8 cellular contexts compared by ENCODE assay signal in genomic region chr4:104064650-104065577, GRCh38.
DNase-seq lines count a peak whose midpoint lies in the region; ATAC-seq and TF ChIP-seq lines count a peak whose summit lies in the region.

No MANE protein-coding gene starts in this region.

- H2AFZ ChIP-seq in Karpas-422 (ENCODE audit: low read length) (no peak overlapping the region), neural progenitor cell (replicated peaks) (peak overlapping the region; percentile 92)

- peaks cover 8% of the 10 kb centered on the region for H3K4me1 Mint-ChIP-seq in neural progenitor cell

- H3K9ac ChIP-seq in Karpas-422 (ENCODE audit: low read length) (no peak overlapping the region), neural progenitor cell (no peak overlapping the region)

- no peaks in the 10 kb centered on the region for H3F3A ChIP-seq in neural progenitor cell (ENCODE audit: low read depth)

- H3K27ac ChIP-seq in Karpas-422 (ENCODE audit: low read length) (no peak overlapping the region), RWPE1 (no peak overlapping the region), neural progenitor cell (no peak overlapping the region)

- H3K79me2 ChIP-seq in Karpas-422 (ENCODE audit: low read length) (no peaks in the 10 kb centered on the region), neural progenitor cell (ENCODE audit: low read depth) (no peaks in the 10 kb centered on the region)

- CTCF ChIA-PET in RWPE1 (lab: Yijun Ruan, JAX), result interaction anchor here (0.6 to 0.7 kb wide), 4 partner anchors 9 to 80 kb away, joined by 3 to 4 read pairs (median 3); no protein-coding TSS in a partner anchor

- peaks cover 2% of the 10 kb centered on the region for H3K27me3 Mint-ChIP-seq in neural progenitor cell (ENCODE audit: insufficient read depth, low read depth)

- DNase-seq in DMS 273 (lab: John Stamatoyannopoulos, UW; ENCODE audit: unreplicated experiment) (peak; percentile 49), DMS 273 treated with DMSO at 0.1 percent for 48 hours (lab: John Stamatoyannopoulos, UW) (no peak), Karpas-422 (peak; percentile 67), RWPE1 (ENCODE audit: low spot score) (peak; percentile 36), epithelial cell of esophagus (ENCODE audit: low read depth) (peak; percentile 61), neural progenitor cell (ENCODE audit: low spot score) (peak; percentile 80), amniotic stem cell (lab: John Stamatoyannopoulos, UW) (no peak)

- peaks cover 5% of the 10 kb centered on the region for H3K9me3 Mint-ChIP-seq in neural progenitor cell

- no peaks in the 10 kb centered on the region for H4K20me1 ChIP-seq in Karpas-422 (ENCODE audit: insufficient read depth, low read depth, low read length)
- no peaks in the 10 kb centered on the region for H4K20me1 ChIP-seq in neural progenitor cell (ENCODE audit: low read depth)

- no peaks in the 10 kb centered on the region for H3K4me1 ChIP-seq in Karpas-422 (ENCODE audit: low read length)
- H3K4me1 ChIP-seq in neural progenitor cell, result peaks cover 5% of the 10 kb centered on the region

- no peak overlapping the region for H3K27ac Mint-ChIP-seq in neural progenitor cell

- H3K36me3 Mint-ChIP-seq in neural progenitor cell, result no peaks in the 10 kb centered on the region

- H3K27me3 ChIP-seq in Karpas-422 (ENCODE audit: low read length), result no peaks in the 10 kb centered on the region
- H3K27me3 ChIP-seq in neural progenitor cell, result no peaks in the 10 kb centered on the region

- H3K9me2 ChIP-seq in Karpas-422 (replicated peaks; ENCODE audit: insufficient read depth, low read length), result no peaks in the 10 kb centered on the region

- ATAC-seq in GM21786 (IDR thresholded peaks at IDR 0.05; ENCODE audit: unreplicated experiment), result peak; percentile 68

- no peak overlapping the region for H3K4me3 ChIP-seq in Karpas-422 (ENCODE audit: low read length)
- no peak overlapping the region for H3K4me3 ChIP-seq in epithelial cell of esophagus (ENCODE audit: low read length)
- no peak overlapping the region for H3K4me3 ChIP-seq in neural progenitor cell

- H3K36me3 ChIP-seq in Karpas-422 (ENCODE audit: insufficient read depth, low read length), result no peaks in the 10 kb centered on the region
- no peaks in the 10 kb centered on the region for H3K36me3 ChIP-seq in neural progenitor cell

- POLR2A ChIA-PET in RWPE1 (lab: Yijun Ruan, JAX; ENCODE audit: low non-redundant PET), result no interaction called here

- peak; percentile 56 for TF ChIP-seq CTCF in RWPE1 (conservative IDR thresholded peaks at IDR 0.05; ENCODE audit: low read depth)
- TF ChIP-seq CTCF in epithelial cell of esophagus (IDR thresholded peaks at IDR 0.05; ENCODE audit: insufficient read depth, low read depth, low read length, missing control alignments), result peak; percentile 60
- peak; percentile 78 for TF ChIP-seq CTCF in neural progenitor cell (IDR thresholded peaks at IDR 0.05)

- H3K4me3 Mint-ChIP-seq in neural progenitor cell, result no peak overlapping the region

- H3K9me3 ChIP-seq in Karpas-422 (ENCODE audit: low read length), result no peaks in the 10 kb centered on the region
- no peaks in the 10 kb centered on the region for H3K9me3 ChIP-seq in neural progenitor cell (ENCODE audit: low read depth)

- H3K4me2 ChIP-seq in Karpas-422 (ENCODE audit: low read depth, low read length, poor library complexity, severe bottlenecking) (no peak overlapping the region), neural progenitor cell (no peak overlapping the region)

Comparison
In these comparisons a context has a peak if more than half of its experiments do, and no peak if none do; other contexts are left out.
1. DNase-seq: peak in DMS 273 (single experiment), Karpas-422 (single experiment), RWPE1 (single experiment), epithelial cell of esophagus (single experiment) and neural progenitor cell (single experiment); none in DMS 273 treated with DMSO at 0.1 percent for 48 hours (single experiment) and amniotic stem cell (single experiment).
2. Peak in every context shown above with its lines, with median percentiles within 50 percentile points of each other: CTCF ChIP-seq.